ENCODE assay signal across 8 cellular contexts in the genomic region with DNA sequence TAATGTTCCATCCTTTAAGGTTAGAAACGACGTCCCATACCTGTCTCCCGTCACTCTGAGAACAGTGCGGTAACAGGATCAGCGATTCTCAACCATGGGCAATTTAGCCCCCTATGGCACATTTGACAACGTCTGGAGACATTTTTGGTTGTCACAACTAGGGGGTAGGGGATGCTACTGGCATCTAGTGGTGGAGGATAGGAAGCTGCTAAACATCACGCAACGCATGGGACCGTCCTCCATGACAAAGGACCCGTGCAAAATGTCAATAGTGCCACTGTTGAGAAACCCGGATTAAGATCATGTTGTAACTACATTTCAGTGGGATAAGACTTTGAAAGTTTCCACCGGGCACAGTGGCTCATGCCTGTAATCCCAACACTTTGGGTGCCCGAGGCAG. TPM values are rescaled to one million over a fixed set of nuclear protein-coding genes. Genes with fewer than 3 reads are reported as not detected.
DNase-seq lines count a peak whose midpoint lies in the region; FAIRE-seq and TF ChIP-seq lines count a peak whose summit lies in the region.

No MANE protein-coding gene starts in this region.

- H3K27me3 ChIP-seq in bronchial epithelial cell (ENCODE audit: control insufficient read depth, insufficient read depth, low read length) (no peaks in the 10 kb centered on the region), vagina (no peaks in the 10 kb centered on the region)

- H3K27ac ChIP-seq in vagina, result no peak overlapping the region

- no peak overlapping the region for H3K27ac Mint-ChIP-seq in neural crest cell (ENCODE audit: unreplicated experiment)

- H3K4me1 ChIP-seq in vagina, result peaks cover 8% of the 10 kb centered on the region

- no peaks in the 10 kb centered on the region for H3K9me3 Mint-ChIP-seq in neural crest cell

- FAIRE-seq in bronchial epithelial cell (lab: Jason Lieb, UNC), result no peak

- no peak for TF ChIP-seq POLR2A in vagina (IDR thresholded peaks at IDR 0.05)

- peak overlapping the region; percentile 78 for H3K4me3 Mint-ChIP-seq in neural crest cell

- no peaks in the 10 kb centered on the region for H3K9me3 ChIP-seq in vagina

- DNase-seq in GM12865 (ENCODE audit: low read depth) (peak; percentile 32), NCI-H526 (lab: John Stamatoyannopoulos, UW) (peak; percentile 13 to 53), bronchial epithelial cell (ENCODE audit: low read depth) (no peak), neural crest cell (ENCODE audit: low read depth, low spot score) (peak; percentile 14), NCI-H2081 treated with DMSO at 0.1 percent for 48 hours (lab: John Stamatoyannopoulos, UW) (no peak), vagina (ENCODE audit: extremely low spot score in 2 of 2) (no peak), NCI-H1105 (lab: John Stamatoyannopoulos, UW) (no peak), T-helper 9 cell (no peak)

- intact Hi-C loops in vagina (cut with DNase I), result no loop called here

- no peaks in the 10 kb centered on the region for H3K27me3 Mint-ChIP-seq in neural crest cell (ENCODE audit: low read depth)

- H3K36me3 ChIP-seq in bronchial epithelial cell (ENCODE audit: control insufficient read depth, insufficient read depth, low read length) (no peaks in the 10 kb centered on the region), vagina (peaks cover 0 to 3% of the 10 kb centered on the region in 2 donors)

- peak; percentile 26 for TF ChIP-seq CTCF in GM12865 (IDR thresholded peaks at IDR 0.05; ENCODE audit: insufficient read depth, low read depth, low read length, missing control alignments)
- TF ChIP-seq CTCF in bronchial epithelial cell (IDR thresholded peaks at IDR 0.05; ENCODE audit: insufficient read depth, low read length, severe bottlenecking), result peak; percentile 27
- peak; percentile 52 for TF ChIP-seq CTCF in neural crest cell (conservative IDR thresholded peaks at IDR 0.05)
- no peak for TF ChIP-seq CTCF in vagina (IDR thresholded peaks at IDR 0.05)

- peaks cover 21% of the 10 kb centered on the region for H3K4me1 Mint-ChIP-seq in neural crest cell

- H3K4me3 ChIP-seq in GM12865 (ENCODE audit: low read depth, low read length), result no peak overlapping the region
- no peak overlapping the region for H3K4me3 ChIP-seq in bronchial epithelial cell (ENCODE audit: low read depth, low read length)
- no peak overlapping the region for H3K4me3 ChIP-seq in vagina

- H3K36me3 Mint-ChIP-seq in neural crest cell (ENCODE audit: low read depth), result peaks cover 4% of the 10 kb centered on the region

RNA-seq across cellular contexts. Expression of a gene that starts 5.0 kb away (rescaled TPM):
- 5.0 and 5.6 TPM in 2 replicates for total RNA-seq in bronchial epithelial cell
- 31.1 and 32.1 TPM in 2 replicates for total RNA-seq in neural crest cell
- total RNA-seq in vagina, result 16.7 TPM

Comparison
In these comparisons a context has a peak if more than half of its experiments do, and no peak if none do; other contexts are left out.
1. DNase-seq: peak in GM12865 (single experiment), NCI-H526 (2 of 2) and neural crest cell (single experiment); none in bronchial epithelial cell (single experiment), NCI-H2081 treated with DMSO at 0.1 percent for 48 hours (single experiment), vagina (0 of 2), NCI-H1105 (single experiment) and T-helper 9 cell (single experiment).
2. CTCF ChIP-seq: peak in GM12865 (single experiment), bronchial epithelial cell (single experiment) and neural crest cell (single experiment); none in vagina (0 of 3).